10 cellular contexts compared by ENCODE assay signal in the genomic region with DNA sequence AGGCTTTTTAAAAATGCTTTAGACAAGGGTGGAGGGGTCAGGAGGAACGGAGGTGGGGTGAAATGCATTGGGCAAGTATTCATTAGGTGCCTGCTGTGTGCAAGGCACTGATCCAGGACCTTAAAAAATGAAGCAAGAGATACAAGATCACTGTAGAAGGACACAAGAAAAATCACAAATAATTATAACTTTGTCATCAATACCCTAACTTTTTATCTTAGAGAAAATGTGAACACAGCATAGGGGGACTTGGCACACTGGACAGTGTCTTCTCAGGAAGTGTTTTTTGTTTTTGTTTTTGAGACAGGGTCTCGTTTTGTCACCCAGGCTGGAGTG. TPM values are rescaled to one million over a fixed set of nuclear protein-coding genes. Genes with fewer than 3 reads are reported as not detected.
DNase-seq lines count a peak whose midpoint lies in the region; ATAC-seq and TF ChIP-seq lines count a peak whose summit lies in the region.
"Had no signal": no experiment of that assay in that cellular context is flagged by ENCODE, and none has a peak within 500 bp of the region (broad histone marks: within the 10 kb centered on the region; RNA-seq: fewer than 3 reads in every experiment).

No MANE protein-coding gene starts in this region.

- POLR2A ChIA-PET in activated CD4-positive, alpha-beta T cell treated with anti-CD3 and anti-CD28 coated beads for 36 hours (lab: Charles Lee): interaction anchor here (0.6 to 1.8 kb wide), 3 partner anchors 63 to 109 kb away, joined by 4 read pairs; no protein-coding TSS in a partner anchor
- POLR2A ChIA-PET in PC-9 (lab: Charles Lee; ENCODE audit: unreplicated experiment): interaction anchor here (0.6 kb wide), 1 partner anchor 64 kb away, joined by 3 read pairs; no protein-coding TSS in a partner anchor

- no peak overlapping the region for H3K4me3 Mint-ChIP-seq in activated CD4-positive, alpha-beta T cell treated with anti-CD3 and anti-CD28 coated beads for 36 hours
- no peak overlapping the region for H3K4me3 Mint-ChIP-seq in activated CD4-positive, alpha-beta T cell treated with anti-CD3 and anti-CD28 coated beads, Interleukin-2, amount 10 ng/mL, durations not matched to agents 24 days and 14 days
- no peak overlapping the region for H3K4me3 Mint-ChIP-seq in progenitor cell of endocrine pancreas (ENCODE audit: low read depth)
- H3K4me3 Mint-ChIP-seq in stimulated activated naive B cell treated with anti-CD40 and anti-IgM and Interleukin-4, amounts not matched to agents 10 μg/mL and 1 μg/mL and 100 μg/mL, for 72 hours: no peak overlapping the region

- H3K36me3 ChIP-seq in PC-9 (ENCODE audit: low read depth): no peaks in the 10 kb centered on the region
- H3K36me3 ChIP-seq in colonic mucosa: no peaks in the 10 kb centered on the region
- H3K36me3 ChIP-seq: HAP-1, SJCRH30 had no signal

- intact Hi-C loops in activated CD4-positive, alpha-beta T cell treated with anti-CD3 and anti-CD28 coated beads for 36 hours (cut with DNase I, micrococcal nuclease): loop anchor here (1.0 to 5.0 kb wide), 6 partner anchors 60 to 253 kb away; a partner anchor contains a TSS
- intact Hi-C loops in activated CD4-positive, alpha-beta T cell treated with anti-CD3 and anti-CD28 coated beads, Interleukin-2, amount 10 ng/mL, durations not matched to agents 24 days and 14 days (cut with micrococcal nuclease): loop anchor here (1.0 kb wide), 2 partner anchors 109 to 175 kb away; no protein-coding TSS in a partner anchor
- intact Hi-C loops in PC-9 (cut with micrococcal nuclease; ENCODE audit: unreplicated experiment): loop anchor here (1.0 to 5.0 kb wide), 5 partner anchors 160 to 319 kb away; no protein-coding TSS in a partner anchor
- intact Hi-C loops in colonic mucosa (cut with DNase I): loop anchor here (5.0 to 10.0 kb wide), 3 partner anchors 83 to 175 kb away; no protein-coding TSS in a partner anchor

- no peaks in the 10 kb centered on the region for H3K27me3 ChIP-seq in PC-9 (ENCODE audit: insufficient read depth, low read depth)
- H3K27me3 ChIP-seq in colonic mucosa: peaks cover 31% of the 10 kb centered on the region

- no peak overlapping the region for H3K4me2 ChIP-seq in PC-9

- H3K4me1 ChIP-seq in PC-9 (replicated peaks; ENCODE audit: insufficient read depth) (peaks cover 12% of the 10 kb centered on the region), colonic mucosa (no peaks in the 10 kb centered on the region)
- H3K4me1 ChIP-seq: SJCRH30 had no signal

- no peaks in the 10 kb centered on the region for H3K9me3 Mint-ChIP-seq in activated CD4-positive, alpha-beta T cell treated with anti-CD3 and anti-CD28 coated beads for 36 hours (ENCODE audit: low read depth)
- no peaks in the 10 kb centered on the region for H3K9me3 Mint-ChIP-seq in activated CD4-positive, alpha-beta T cell treated with anti-CD3 and anti-CD28 coated beads, Interleukin-2, amount 10 ng/mL, durations not matched to agents 24 days and 14 days
- no peaks in the 10 kb centered on the region for H3K9me3 Mint-ChIP-seq in progenitor cell of endocrine pancreas (ENCODE audit: low read depth)
- peaks cover 0 to 1% of the 10 kb centered on the region in 2 donors for H3K9me3 Mint-ChIP-seq in stimulated activated naive B cell treated with anti-CD40 and anti-IgM and Interleukin-4, amounts not matched to agents 10 μg/mL and 1 μg/mL and 100 μg/mL, for 72 hours

- peaks cover 17% of the 10 kb centered on the region for H3K4me1 Mint-ChIP-seq in activated CD4-positive, alpha-beta T cell treated with anti-CD3 and anti-CD28 coated beads for 36 hours
- H3K4me1 Mint-ChIP-seq in activated CD4-positive, alpha-beta T cell treated with anti-CD3 and anti-CD28 coated beads, Interleukin-2, amount 10 ng/mL, durations not matched to agents 24 days and 14 days: peaks cover 24% of the 10 kb centered on the region
- peaks cover 13% of the 10 kb centered on the region for H3K4me1 Mint-ChIP-seq in progenitor cell of endocrine pancreas (ENCODE audit: low read depth)
- H3K4me1 Mint-ChIP-seq in stimulated activated naive B cell treated with anti-CD40 and anti-IgM and Interleukin-4, amounts not matched to agents 10 μg/mL and 1 μg/mL and 100 μg/mL, for 72 hours: peaks cover 19 to 24% of the 10 kb centered on the region in 2 donors

- no peak for DNase-seq in activated CD4-positive, alpha-beta T cell treated with anti-CD3 and anti-CD28 coated beads for 36 hours
- DNase-seq in activated CD4-positive, alpha-beta T cell treated with anti-CD3 and anti-CD28 coated beads, Interleukin-2, amount 10 ng/mL, durations not matched to agents 24 days and 14 days: no peak
- DNase-seq in PC-9 (no peak), colonic mucosa (no peak), progenitor cell of endocrine pancreas (ENCODE audit: low spot score, unreplicated experiment) (no peak)
- DNase-seq in stimulated activated naive B cell treated with anti-CD40 and anti-IgM and Interleukin-4, amounts not matched to agents 10 μg/mL and 1 μg/mL and 100 μg/mL, for 72 hours: no peak

- no TSS peak for BruUV-seq in PC-9 (replicated peaks; lab: Mats Ljungman, UMichigan)

- no peak overlapping the region for H3K9ac ChIP-seq in colonic mucosa (ENCODE audit: low read depth in 2 of 2, low read length in 2 of 2)

- no peaks in the 10 kb centered on the region for H4K20me1 ChIP-seq in PC-9 (ENCODE audit: insufficient read depth)

- no peaks in the 10 kb centered on the region for H3K9me2 ChIP-seq in PC-9 (ENCODE audit: insufficient read depth)

- no peaks in the 10 kb centered on the region for H3K79me2 ChIP-seq in PC-9 (ENCODE audit: low read depth)

- H3K27ac ChIP-seq in PC-9 (no peak overlapping the region), colonic mucosa (no peak overlapping the region)
- H3K27ac ChIP-seq: SJCRH30 had no signal

- peak; percentile 5; the same call in 1 of the 2 replicates for TF ChIP-seq CTCF in PC-9 (conservative IDR thresholded peaks at IDR 0.05)
- peak; percentile 38 for TF ChIP-seq CTCF in colonic mucosa (IDR thresholded peaks at IDR 0.05)
- TF ChIP-seq CTCF in progenitor cell of endocrine pancreas (IDR thresholded peaks at IDR 0.05; ENCODE audit: unreplicated experiment): peak; percentile 3

- CTCF ChIA-PET in activated CD4-positive, alpha-beta T cell treated with anti-CD3 and anti-CD28 coated beads for 36 hours (lab: Charles Lee): interaction anchor here (0.6 to 9.2 kb wide), 41 partner anchors 9 to 319 kb away, joined by 3 to 145 read pairs (median 4); a partner anchor contains a TSS
- CTCF ChIA-PET in PC-9 (lab: Charles Lee): interaction anchor here (0.6 to 3.2 kb wide), 5 partner anchors 61 to 318 kb away, joined by 3 to 13 read pairs (median 4); no protein-coding TSS in a partner anchor

- H3K9me3 ChIP-seq in PC-9 (ENCODE audit: insufficient read depth, low read depth): no peaks in the 10 kb centered on the region
- no peaks in the 10 kb centered on the region for H3K9me3 ChIP-seq in colonic mucosa
- H3K9me3 ChIP-seq: HAP-1, SJCRH30 had no signal

- peaks cover 19% of the 10 kb centered on the region for H3F3A ChIP-seq in PC-9 (ENCODE audit: insufficient read depth, low read depth)

- H3K36me3 Mint-ChIP-seq in activated CD4-positive, alpha-beta T cell treated with anti-CD3 and anti-CD28 coated beads for 36 hours (ENCODE audit: low read depth): peaks cover 7% of the 10 kb centered on the region
- peaks cover 10% of the 10 kb centered on the region for H3K36me3 Mint-ChIP-seq in activated CD4-positive, alpha-beta T cell treated with anti-CD3 and anti-CD28 coated beads, Interleukin-2, amount 10 ng/mL, durations not matched to agents 24 days and 14 days (ENCODE audit: low read depth)
- no peaks in the 10 kb centered on the region for H3K36me3 Mint-ChIP-seq in progenitor cell of endocrine pancreas (ENCODE audit: insufficient read depth)
- H3K36me3 Mint-ChIP-seq in stimulated activated naive B cell treated with anti-CD40 and anti-IgM and Interleukin-4, amounts not matched to agents 10 μg/mL and 1 μg/mL and 100 μg/mL, for 72 hours: peaks cover 1 to 6% of the 10 kb centered on the region in 2 donors

- peak; percentile 3 for ATAC-seq in activated CD4-positive, alpha-beta T cell treated with anti-CD3 and anti-CD28 coated beads for 36 hours
- ATAC-seq in esophagus mucosa: no peak
- ATAC-seq in stimulated activated naive B cell treated with anti-CD40 and anti-IgM and Interleukin-4, amounts not matched to agents 10 μg/mL and 1 μg/mL and 100 μg/mL, for 72 hours (replicated peaks): no peak
- no peak for ATAC-seq in GM21447 (IDR thresholded peaks at IDR 0.05; ENCODE audit: unreplicated experiment)

- H3K4me3 ChIP-seq in PC-9 (no peak overlapping the region), colonic mucosa (no peak overlapping the region)
- H3K4me3 ChIP-seq: HAP-1, SJCRH30 had no signal

- no peak overlapping the region for H2AFZ ChIP-seq in PC-9

- H3K27ac Mint-ChIP-seq in activated CD4-positive, alpha-beta T cell treated with anti-CD3 and anti-CD28 coated beads for 36 hours: no peak overlapping the region
- H3K27ac Mint-ChIP-seq in activated CD4-positive, alpha-beta T cell treated with anti-CD3 and anti-CD28 coated beads, Interleukin-2, amount 10 ng/mL, durations not matched to agents 24 days and 14 days: no peak overlapping the region
- H3K27ac Mint-ChIP-seq in progenitor cell of endocrine pancreas: peak overlapping the region; percentile 53
- H3K27ac Mint-ChIP-seq in stimulated activated naive B cell treated with anti-CD40 and anti-IgM and Interleukin-4, amounts not matched to agents 10 μg/mL and 1 μg/mL and 100 μg/mL, for 72 hours: no peak overlapping the region

- H3K27me3 Mint-ChIP-seq in activated CD4-positive, alpha-beta T cell treated with anti-CD3 and anti-CD28 coated beads for 36 hours: peaks cover 37% of the 10 kb centered on the region
- peaks cover 56% of the 10 kb centered on the region for H3K27me3 Mint-ChIP-seq in activated CD4-positive, alpha-beta T cell treated with anti-CD3 and anti-CD28 coated beads, Interleukin-2, amount 10 ng/mL, durations not matched to agents 24 days and 14 days
- H3K27me3 Mint-ChIP-seq in progenitor cell of endocrine pancreas: peaks cover 56% of the 10 kb centered on the region
- peaks cover 59 to 65% of the 10 kb centered on the region in 2 donors for H3K27me3 Mint-ChIP-seq in stimulated activated naive B cell treated with anti-CD40 and anti-IgM and Interleukin-4, amounts not matched to agents 10 μg/mL and 1 μg/mL and 100 μg/mL, for 72 hours

RNA-seq across cellular contexts. Expression of a gene that starts 7.0 kb away (rescaled TPM):
- 10 to 100 TPM; 31.8 to 37.3 TPM for total RNA-seq in activated CD4-positive, alpha-beta T cell treated with anti-CD3 and anti-CD28 coated beads for 36 hours
- total RNA-seq in activated CD4-positive, alpha-beta T cell treated with anti-CD3 and anti-CD28 coated beads, Interleukin-2, amount 10 ng/mL, durations not matched to agents 24 days and 14 days: 52.1 and 54.9 TPM in 2 replicates
- total RNA-seq in PC-9 (2021): 8.4 and 10.6 TPM in 2 replicates
- total RNA-seq in colonic mucosa: 1 to 10 TPM; 1.1 to 1.8 TPM
- 8.2 and 10.0 TPM in 2 replicates for total RNA-seq in progenitor cell of endocrine pancreas
- 4.9 TPM for total RNA-seq in esophagus mucosa

RNA-seq across cellular contexts. Expression of a gene that starts 37.3 kb away (rescaled TPM):
- total RNA-seq in activated CD4-positive, alpha-beta T cell treated with anti-CD3 and anti-CD28 coated beads for 36 hours: 100 to 1,000 TPM; 168 to 174 TPM
- 243 and 248 TPM in 2 replicates for total RNA-seq in activated CD4-positive, alpha-beta T cell treated with anti-CD3 and anti-CD28 coated beads, Interleukin-2, amount 10 ng/mL, durations not matched to agents 24 days and 14 days
- 113 and 127 TPM in 2 replicates for total RNA-seq in PC-9 (2021)
- total RNA-seq in colonic mucosa: 100 to 1,000 TPM in 1 of 2 donors, 10 to 100 TPM in 1; 74.1 to 109 TPM
- 147 and 155 TPM in 2 replicates for total RNA-seq in progenitor cell of endocrine pancreas
- 40.2 TPM for total RNA-seq in esophagus mucosa
